In the genomic region with DNA sequence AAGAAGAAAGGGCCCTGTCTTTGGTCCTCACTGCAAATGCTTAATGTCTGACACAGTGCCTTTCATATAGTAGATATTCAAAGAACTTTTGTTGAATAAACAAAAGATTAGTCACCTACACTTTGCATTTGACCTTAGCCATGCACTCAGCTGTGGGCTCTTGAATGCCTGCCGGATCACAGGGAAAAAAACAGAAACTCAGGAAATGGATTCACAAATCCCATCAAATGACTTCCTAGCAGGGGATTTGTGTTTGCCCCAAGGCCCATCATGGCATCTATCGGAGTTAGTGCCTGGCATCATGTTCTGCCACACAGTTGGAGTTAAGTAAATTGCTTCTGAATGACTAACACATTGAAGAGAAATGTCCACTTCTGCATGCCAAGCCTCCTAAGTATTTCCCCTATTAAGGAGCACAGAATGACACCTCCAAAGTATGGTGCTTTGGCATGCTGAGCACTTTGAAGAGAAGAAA, we compare ENCODE assay signal across 10 cellular contexts.
A peak's percentile ranks its signal among the peaks of the same experiment; 100 is the strongest.
DNase-seq lines count a peak whose midpoint lies in the region; ATAC-seq and TF ChIP-seq lines count a peak whose summit lies in the region.
"Had no signal": no experiment of that assay in that cellular context is flagged by ENCODE, and none has a peak within 500 bp of the region (broad histone marks: within the 10 kb centered on the region; RNA-seq: fewer than 3 reads in every experiment).

No MANE protein-coding gene starts in this region.

- WGBS in ovary, 3 donors: 39 to 43% (median 41%) methylated on average over 2 of the region's 2 CpGs

- no peak for TF ChIP-seq POLR2A in ovary (IDR thresholded peaks at IDR 0.05)

- in situ Hi-C loops in brain microvascular endothelial cell (cut with HindIII; ENCODE audit: low pct_ligation_motif_present, low sequenced_read_pairs): no loop called here

- H3K9me3 ChIP-seq in cardiac muscle cell (ENCODE audit: low read depth) (no peaks in the 10 kb centered on the region), ovary (no peaks in the 10 kb centered on the region)

- intact Hi-C loops in Right ventricle myocardium inferior (cut with DNase I) (no loop called here), left colon (cut with DNase I, micrococcal nuclease) (no loop called here), ovary (cut with DNase I) (loop anchor here in 1 of 4 donors (5.0 kb wide), 1 partner anchor 137 kb away; no protein-coding TSS in a partner anchor), sciatic nerve (cut with DNase I) (no loop called here)

- no peak for ATAC-seq in Right ventricle myocardium inferior
- ATAC-seq in left colon: peak; percentile 41
- ATAC-seq in sciatic nerve: no peak
- no peak for ATAC-seq in GM18520 (IDR thresholded peaks at IDR 0.05; ENCODE audit: unreplicated experiment)

- DNase-seq in cardiac muscle cell (ENCODE audit: low read depth in 1 of 2, low spot score in 1 of 2) (peak in 1 of 2 donors; percentile 54), Right ventricle myocardium inferior (ENCODE audit: missing footprints) (no peak), brain microvascular endothelial cell (peak; percentile 68), left colon (no peak), Ammon's horn (ENCODE audit: low spot score) (no peak), ovary (no peak), sciatic nerve (ENCODE audit: low spot score) (no peak)
- DNase-seq: NCI-H1092 had no signal

- H3K4me3 ChIP-seq in cardiac muscle cell: no peak overlapping the region
- no peak overlapping the region for H3K4me3 ChIP-seq in brain microvascular endothelial cell (ENCODE audit: low read depth, low read length)
- no peak overlapping the region for H3K4me3 ChIP-seq in ovary

- TF ChIP-seq EP300 in ovary (IDR thresholded peaks at IDR 0.05): no peak

- H3K27me3 ChIP-seq in cardiac muscle cell (no peaks in the 10 kb centered on the region), brain microvascular endothelial cell (replicated peaks) (no peaks in the 10 kb centered on the region), ovary (no peaks in the 10 kb centered on the region)

- TF ChIP-seq CTCF in cardiac muscle cell (IDR thresholded peaks at IDR 0.05; ENCODE audit: low read depth, low read length) (no peak), brain microvascular endothelial cell (IDR thresholded peaks at IDR 0.05; ENCODE audit: low read depth, low read length, missing control alignments) (no peak), ovary (IDR thresholded peaks at IDR 0.05) (no peak)

- H3K27ac ChIP-seq in cardiac muscle cell (peak overlapping the region; percentile 44), brain microvascular endothelial cell (peak overlapping the region; percentile 73), ovary (no peak overlapping the region)
- H3K27ac ChIP-seq: C4-2B had no signal

- H3K36me3 ChIP-seq in cardiac muscle cell (no peaks in the 10 kb centered on the region), brain microvascular endothelial cell (replicated peaks) (no peaks in the 10 kb centered on the region), ovary (no peaks in the 10 kb centered on the region)

- H3K4me1 ChIP-seq in cardiac muscle cell (ENCODE audit: low read depth): peaks cover 28% of the 10 kb centered on the region
- H3K4me1 ChIP-seq in ovary (ENCODE audit: insufficient read depth): peaks cover 6% of the 10 kb centered on the region

Comparison
In these comparisons a context has a peak if more than half of its experiments do, and no peak if none do; other contexts are left out.
1. H3K27ac ChIP-seq: peak in cardiac muscle cell (single experiment) and brain microvascular endothelial cell (single experiment); none in ovary (0 of 2).